Comparison of ENCODE assay signal across 14 cellular contexts in genomic region chr9:15529566-15530324, GRCh38. TPM values are rescaled to one million over a fixed set of nuclear protein-coding genes. Genes with fewer than 3 reads are reported as not detected.
A peak's percentile ranks its signal among the peaks of the same experiment; 100 is the strongest.
DNase-seq lines count a peak whose midpoint lies in the region; ATAC-seq and TF ChIP-seq lines count a peak whose summit lies in the region.
"Had no signal": no experiment of that assay in that cellular context is flagged by ENCODE, and none has a peak within 500 bp of the region (broad histone marks: within the 10 kb centered on the region; RNA-seq: fewer than 3 reads in every experiment).

No MANE protein-coding gene starts in this region.

- WGBS in endodermal cell (ENCODE audit: insufficient coverage in 1 of 2, insufficient read length in 1 of 2), 2 experiments: 85 to 92% methylated on average over 3 to 4 of the region's 4 CpGs

- peak overlapping the region; percentile 73 for H3K27ac Mint-ChIP-seq in stimulated activated memory B cell treated with anti-CD40 and anti-IgM and Interleukin-4, amounts not matched to agents 10 μg/mL and 1 μg/mL and 100 μg/mL, for 72 hours
- H3K27ac Mint-ChIP-seq in T-helper 2 cell treated with Interferon-gamma antibody and Interleukin-4, amounts not matched to agents 5 μg/mL and 100 μg/mL, for 36 hours: no peak overlapping the region
- H3K27ac Mint-ChIP-seq in endodermal cell: no peak overlapping the region
- H3K27ac Mint-ChIP-seq: activated T-cell treated with anti-CD3 and anti-CD28 coated beads, Interleukin-2, amount 50 U/mL, for 24 hours; H9 had no signal

- H3K27me3 Mint-ChIP-seq in stimulated activated memory B cell treated with anti-CD40 and anti-IgM and Interleukin-4, amounts not matched to agents 10 μg/mL and 1 μg/mL and 100 μg/mL, for 72 hours: no peaks in the 10 kb centered on the region
- peaks cover 4% of the 10 kb centered on the region for H3K27me3 Mint-ChIP-seq in T-helper 2 cell treated with Interferon-gamma antibody and Interleukin-4, amounts not matched to agents 5 μg/mL and 100 μg/mL, for 36 hours (ENCODE audit: low read depth)
- no peaks in the 10 kb centered on the region for H3K27me3 Mint-ChIP-seq in endodermal cell (ENCODE audit: insufficient read depth)
- H3K27me3 Mint-ChIP-seq: activated T-cell treated with anti-CD3 and anti-CD28 coated beads, Interleukin-2, amount 50 U/mL, for 24 hours had no signal

- H3K36me3 ChIP-seq in endodermal cell (ENCODE audit: control insufficient read depth, insufficient read depth, low read length): no peaks in the 10 kb centered on the region
- H3K36me3 ChIP-seq: brain microvascular endothelial cell, esophagus squamous epithelium, tibial nerve had no signal

- no peaks in the 10 kb centered on the region for H3K4me1 ChIP-seq in endodermal cell (ENCODE audit: control insufficient read depth, insufficient read depth, low read length)
- H3K4me1 ChIP-seq: esophagus squamous epithelium, tibial nerve had no signal

- no peaks in the 10 kb centered on the region for H3K9me3 Mint-ChIP-seq in stimulated activated memory B cell treated with anti-CD40 and anti-IgM and Interleukin-4, amounts not matched to agents 10 μg/mL and 1 μg/mL and 100 μg/mL, for 72 hours
- H3K9me3 Mint-ChIP-seq in T-helper 2 cell treated with Interferon-gamma antibody and Interleukin-4, amounts not matched to agents 5 μg/mL and 100 μg/mL, for 36 hours: no peaks in the 10 kb centered on the region
- no peaks in the 10 kb centered on the region for H3K9me3 Mint-ChIP-seq in endodermal cell
- H3K9me3 Mint-ChIP-seq: activated T-cell treated with anti-CD3 and anti-CD28 coated beads, Interleukin-2, amount 50 U/mL, for 24 hours; H9 had no signal

- H3K36me3 Mint-ChIP-seq in stimulated activated memory B cell treated with anti-CD40 and anti-IgM and Interleukin-4, amounts not matched to agents 10 μg/mL and 1 μg/mL and 100 μg/mL, for 72 hours: no peaks in the 10 kb centered on the region
- no peaks in the 10 kb centered on the region for H3K36me3 Mint-ChIP-seq in T-helper 2 cell treated with Interferon-gamma antibody and Interleukin-4, amounts not matched to agents 5 μg/mL and 100 μg/mL, for 36 hours (ENCODE audit: low read depth)
- H3K36me3 Mint-ChIP-seq in endodermal cell (ENCODE audit: low read depth): no peaks in the 10 kb centered on the region

- no peaks in the 10 kb centered on the region for H3K9me3 ChIP-seq in endodermal cell (ENCODE audit: control insufficient read depth, low read length)
- H3K9me3 ChIP-seq: esophagus squamous epithelium, tibial nerve had no signal

- no peaks in the 10 kb centered on the region for H3K27me3 ChIP-seq in endodermal cell (ENCODE audit: control insufficient read depth, insufficient read depth, low read length, poor library complexity, severe bottlenecking)
- H3K27me3 ChIP-seq: brain microvascular endothelial cell, esophagus squamous epithelium, tibial nerve had no signal

- ATAC-seq in GM19043 (IDR thresholded peaks at IDR 0.05; ENCODE audit: low read depth, unreplicated experiment): peak; percentile 74
- peak; percentile 78 for ATAC-seq in GM21737 (IDR thresholded peaks at IDR 0.05; ENCODE audit: unreplicated experiment)
- peak; percentile 80 for ATAC-seq in HG03139 (IDR thresholded peaks at IDR 0.05; ENCODE audit: unreplicated experiment)
- ATAC-seq in stimulated activated memory B cell treated with anti-CD40 and anti-IgM and Interleukin-4, amounts not matched to agents 10 μg/mL and 1 μg/mL and 100 μg/mL, for 72 hours: peak; percentile 92

- H3K27ac ChIP-seq in endodermal cell (ENCODE audit: low read depth, low read length): no peak overlapping the region
- H3K27ac ChIP-seq: brain microvascular endothelial cell, esophagus squamous epithelium, tibial nerve had no signal

- no peak overlapping the region for H3K4me3 ChIP-seq in endodermal cell (ENCODE audit: low read length)
- H3K4me3 ChIP-seq: esophagus squamous epithelium, tibial nerve had no signal

- no peak for DNase-seq in T-helper 2 cell treated with Interferon-gamma antibody and Interleukin-4, amounts not matched to agents 5 μg/mL and 100 μg/mL, for 36 hours (ENCODE audit: low spot score)
- DNase-seq in endodermal cell (no peak), DMS114 treated with DMSO at 0.1 percent for 48 hours (lab: John Stamatoyannopoulos, UW; ENCODE audit: unreplicated experiment) (no peak)
- DNase-seq: activated T-cell treated with anti-CD3 and anti-CD28 coated beads, Interleukin-2, amount 50 U/mL, for 24 hours; brain microvascular endothelial cell; esophagus squamous epithelium; H9; kidney glomerular epithelial cell; stimulated activated CD4-positive, alpha-beta T cell treated with anti-CD3 and anti-CD28 coated beads, Interleukin-2, amount 100 ng/mL, for 48 hours had no signal

- no peak overlapping the region for H3K4me3 Mint-ChIP-seq in stimulated activated memory B cell treated with anti-CD40 and anti-IgM and Interleukin-4, amounts not matched to agents 10 μg/mL and 1 μg/mL and 100 μg/mL, for 72 hours
- H3K4me3 Mint-ChIP-seq in T-helper 2 cell treated with Interferon-gamma antibody and Interleukin-4, amounts not matched to agents 5 μg/mL and 100 μg/mL, for 36 hours: no peak overlapping the region
- no peak overlapping the region for H3K4me3 Mint-ChIP-seq in endodermal cell
- H3K4me3 Mint-ChIP-seq: activated T-cell treated with anti-CD3 and anti-CD28 coated beads, Interleukin-2, amount 50 U/mL, for 24 hours; H9 had no signal

- H3K4me1 Mint-ChIP-seq in stimulated activated memory B cell treated with anti-CD40 and anti-IgM and Interleukin-4, amounts not matched to agents 10 μg/mL and 1 μg/mL and 100 μg/mL, for 72 hours: peaks cover 18% of the 10 kb centered on the region
- peaks cover 3% of the 10 kb centered on the region for H3K4me1 Mint-ChIP-seq in T-helper 2 cell treated with Interferon-gamma antibody and Interleukin-4, amounts not matched to agents 5 μg/mL and 100 μg/mL, for 36 hours (ENCODE audit: low read depth)
- peaks cover 11% of the 10 kb centered on the region for H3K4me1 Mint-ChIP-seq in endodermal cell

- no peak for TF ChIP-seq CTCF in endodermal cell (conservative IDR thresholded peaks at IDR 0.05)

- H3K9ac ChIP-seq in endodermal cell (ENCODE audit: extremely low read depth, low read length, poor library complexity, severe bottlenecking): no peak overlapping the region

RNA-seq across cellular contexts. Expression of gene PSIP1, which starts 19.0 kb away (rescaled TPM):
- total RNA-seq in endodermal cell: 100 to 1,000 TPM; 226 to 257 TPM
- polyA plus RNA-seq in endodermal cell (2013, experiment 1 of 2): 205 TPM
- 212 TPM for polyA plus RNA-seq in endodermal cell (2013, experiment 2 of 2)

RNA-seq across cellular contexts. Expression of gene CCDC171, which starts 23.1 kb away (rescaled TPM):
- 1 to 10 TPM; 6.3 to 6.8 TPM for total RNA-seq in endodermal cell
- polyA plus RNA-seq in endodermal cell (2013, experiment 1 of 2): 5.0 TPM
- polyA plus RNA-seq in endodermal cell (2013, experiment 2 of 2): 3.9 TPM
